In the genomic region with DNA sequence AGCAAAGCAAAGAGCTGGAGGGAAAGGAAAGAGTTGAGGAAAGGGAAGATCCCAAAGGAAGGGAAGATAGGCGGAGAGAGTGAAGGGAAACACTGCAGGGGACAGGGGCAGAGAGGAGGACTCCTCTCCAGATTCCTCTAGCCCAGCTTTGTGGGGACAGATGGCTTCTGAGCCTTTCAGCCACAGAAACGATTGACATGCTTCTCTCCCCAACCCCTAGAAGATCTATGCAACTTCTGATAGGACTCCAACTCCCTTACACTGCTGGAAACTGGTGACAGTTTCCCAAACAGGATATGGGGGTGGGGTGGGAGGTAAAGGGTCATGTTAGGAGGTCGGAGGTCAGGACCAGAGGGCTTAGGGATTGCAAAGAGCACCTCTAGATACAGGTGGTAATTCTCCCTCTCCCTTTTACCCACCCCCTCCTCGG, we compare ENCODE assay signal across 11 cellular contexts. TPM values are rescaled to one million over a fixed set of nuclear protein-coding genes. Genes with fewer than 3 reads are reported as not detected.
DNase-seq lines count a peak whose midpoint lies in the region; ATAC-seq and TF ChIP-seq lines count a peak whose summit lies in the region.
"Had no signal": no experiment of that assay in that cellular context is flagged by ENCODE, and none has a peak within 500 bp of the region (broad histone marks: within the 10 kb centered on the region; RNA-seq: fewer than 3 reads in every experiment).

No MANE protein-coding gene starts in this region.

- H3K27ac ChIP-seq in left ventricle myocardium inferior (replicated peaks): no peak overlapping the region
- H3K27ac ChIP-seq in testis: no peak overlapping the region

- peak overlapping the region; percentile 68 for H3K4me3 ChIP-seq in left ventricle myocardium inferior
- peak overlapping the region; percentile 55 for H3K4me3 ChIP-seq in epithelial cell of proximal tubule (ENCODE audit: low read depth, low read length)
- H3K4me3 ChIP-seq in testis: no peak overlapping the region

- no peaks in the 10 kb centered on the region for H3K27me3 ChIP-seq in left ventricle myocardium inferior (ENCODE audit: low read depth)
- H3K27me3 ChIP-seq in testis: no peaks in the 10 kb centered on the region

- DNase-seq in left ventricle myocardium inferior (no peak), Right ventricle myocardium superior (no peak), epithelial cell of proximal tubule (ENCODE audit: low read depth) (no peak), nephron progenitor cell (no peak), testis (no peak), NCI-H1417 treated with DMSO at 0.1 percent for 48 hours (lab: John Stamatoyannopoulos, UW) (no peak), NCI-H226 (no peak)
- DNase-seq: activated T-cell treated with anti-CD3 and anti-CD28 coated beads, Interleukin-2, amount 50 U/mL, for 72 hours; NCI-H1694; SIG-M5 had no signal

- TF ChIP-seq CTCF in left ventricle myocardium inferior (IDR thresholded peaks at IDR 0.05; ENCODE audit: borderline replicate concordance) (no peak), epithelial cell of proximal tubule (conservative IDR thresholded peaks at IDR 0.05; ENCODE audit: low read depth, low read length) (no peak), nephron progenitor cell (IDR thresholded peaks at IDR 0.05) (no peak), testis (IDR thresholded peaks at IDR 0.05) (no peak)

- no peak for ATAC-seq in Right ventricle myocardium superior (ENCODE audit: poor library complexity)
- ATAC-seq in activated CD4-positive, CD25-positive, alpha-beta regulatory T cell treated with anti-CD3 and anti-CD28 coated beads, Interleukin-2, amount 50 U/mL, for 24 hours: no peak

- H3K27ac Mint-ChIP-seq in nephron progenitor cell: peak overlapping the region; percentile 86
- H3K27ac Mint-ChIP-seq: activated T-cell treated with anti-CD3 and anti-CD28 coated beads, Interleukin-2, amount 50 U/mL, for 72 hours had no signal

- no peaks in the 10 kb centered on the region for H3K9me3 Mint-ChIP-seq in nephron progenitor cell
- H3K9me3 Mint-ChIP-seq: activated T-cell treated with anti-CD3 and anti-CD28 coated beads, Interleukin-2, amount 50 U/mL, for 72 hours had no signal

- no peaks in the 10 kb centered on the region for H3K36me3 ChIP-seq in left ventricle myocardium inferior
- H3K36me3 ChIP-seq in testis (ENCODE audit: low read depth, missing control alignments): no peaks in the 10 kb centered on the region

- H3K4me1 Mint-ChIP-seq in nephron progenitor cell: peaks cover 90% of the 10 kb centered on the region

- H3K27me3 Mint-ChIP-seq in nephron progenitor cell (ENCODE audit: low read depth, poor library complexity): peaks cover 3% of the 10 kb centered on the region

- H3K36me3 Mint-ChIP-seq in nephron progenitor cell (ENCODE audit: low read depth): peaks cover 40% of the 10 kb centered on the region

- H3K4me3 Mint-ChIP-seq in nephron progenitor cell: peak overlapping the region; percentile 99

- TF ChIP-seq POLR2A in testis (IDR thresholded peaks at IDR 0.05): no peak

- H3K9me3 ChIP-seq in left ventricle myocardium inferior (replicated peaks) (no peaks in the 10 kb centered on the region), testis (no peaks in the 10 kb centered on the region)

- H3K4me1 ChIP-seq in left ventricle myocardium inferior (peaks cover 26% of the 10 kb centered on the region), testis (no peaks in the 10 kb centered on the region)

- intact Hi-C loops in left ventricle myocardium inferior (cut with micrococcal nuclease): no loop called here
- intact Hi-C loops in Right ventricle myocardium superior (cut with DNase I): no loop called here
- intact Hi-C loops in testis (cut with DNase I; ENCODE audit: low total_unique reads): no loop called here

- WGBS in testis, 2 donors: 47 to 51% methylated on average over 4 of the region's 4 CpGs

RNA-seq across cellular contexts. Expression of gene MEX3A, which starts 6.5 kb away (rescaled TPM):
- total RNA-seq in left ventricle myocardium inferior: 0.16 TPM
- total RNA-seq in Right ventricle myocardium superior: 0.16 TPM
- 14.8 and 19.0 TPM in 2 replicates for total RNA-seq in epithelial cell of proximal tubule
- total RNA-seq in testis: 1 to 10 TPM; 2.4 to 3.0 TPM
- polyA plus RNA-seq in testis (ENCODE audit: insufficient read depth, low read depth, low replicate concordance): 0.87 TPM

RNA-seq across cellular contexts. Expression of gene RAB25, which starts 14.8 kb away (rescaled TPM):
- total RNA-seq in left ventricle myocardium inferior (not detected), Right ventricle myocardium superior (not detected), epithelial cell of proximal tubule (17.8 and 47.5 TPM in 2 replicates), testis (1 to 10 TPM; 1.2 to 2.0 TPM)
- polyA plus RNA-seq in testis (ENCODE audit: insufficient read depth, low read depth, low replicate concordance): 2.1 TPM

RNA-seq across cellular contexts. Expression of gene LAMTOR2, which starts 21.2 kb away (rescaled TPM):
- total RNA-seq in left ventricle myocardium inferior: 55.0 TPM
- 64.4 TPM for total RNA-seq in Right ventricle myocardium superior
- 94.8 and 97.0 TPM in 2 replicates for total RNA-seq in epithelial cell of proximal tubule
- 10 to 100 TPM; 47.6 to 50.4 TPM for total RNA-seq in testis
- 55.5 TPM for polyA plus RNA-seq in testis (ENCODE audit: insufficient read depth, low read depth, low replicate concordance)

RNA-seq across cellular contexts. Expression of gene UBQLN4, which starts 22.2 kb away (rescaled TPM):
- total RNA-seq in left ventricle myocardium inferior (29.9 TPM), Right ventricle myocardium superior (30.4 TPM), epithelial cell of proximal tubule (28.2 and 29.7 TPM in 2 replicates), testis (10 to 100 TPM; 41.0 to 42.7 TPM)
- 34.4 TPM for polyA plus RNA-seq in testis (ENCODE audit: insufficient read depth, low read depth, low replicate concordance)

RNA-seq across cellular contexts. Expression of gene LMNA, which starts 38.7 kb away (rescaled TPM):
- total RNA-seq in left ventricle myocardium inferior (236 TPM), Right ventricle myocardium superior (270 TPM), epithelial cell of proximal tubule (358 and 433 TPM in 2 replicates), testis (100 to 1,000 TPM; 162 to 219 TPM)
- 189 TPM for polyA plus RNA-seq in testis (ENCODE audit: insufficient read depth, low read depth, low replicate concordance)

Comparison
In these comparisons a context has a peak if more than half of its experiments do, and no peak if none do; other contexts are left out.
1. H3K4me3 ChIP-seq: peak in left ventricle myocardium inferior (single experiment) and epithelial cell of proximal tubule (single experiment); none in testis (0 of 2).